1 cellular context compared by ENCODE assay signal in genomic region chr10:131396108-131397010, GRCh38.
TF ChIP-seq lines count a peak whose summit lies in the region.

No MANE protein-coding gene starts in this region.

TF ChIP-seq in H1, 55 proteins besides CTCF, POLR2A, EP300 and RAD21 (continued from another document):
- TF ChIP-seq E2F6 (IDR thresholded peaks at IDR 0.05) (no peak), BCL11A (IDR thresholded peaks at IDR 0.05; ENCODE audit: low read depth in 2 of 2, low read length in 2 of 2) (no peak), TAF7 (optimal IDR thresholded peaks at IDR 0.05; ENCODE audit: borderline replicate concordance, low read depth, low read length) (no peak), EZH2 (IDR thresholded peaks at IDR 0.05; ENCODE audit: low read depth, low read length, severe bottlenecking) (no peak)
